1 cellular context compared by ENCODE assay signal in the genomic region with DNA sequence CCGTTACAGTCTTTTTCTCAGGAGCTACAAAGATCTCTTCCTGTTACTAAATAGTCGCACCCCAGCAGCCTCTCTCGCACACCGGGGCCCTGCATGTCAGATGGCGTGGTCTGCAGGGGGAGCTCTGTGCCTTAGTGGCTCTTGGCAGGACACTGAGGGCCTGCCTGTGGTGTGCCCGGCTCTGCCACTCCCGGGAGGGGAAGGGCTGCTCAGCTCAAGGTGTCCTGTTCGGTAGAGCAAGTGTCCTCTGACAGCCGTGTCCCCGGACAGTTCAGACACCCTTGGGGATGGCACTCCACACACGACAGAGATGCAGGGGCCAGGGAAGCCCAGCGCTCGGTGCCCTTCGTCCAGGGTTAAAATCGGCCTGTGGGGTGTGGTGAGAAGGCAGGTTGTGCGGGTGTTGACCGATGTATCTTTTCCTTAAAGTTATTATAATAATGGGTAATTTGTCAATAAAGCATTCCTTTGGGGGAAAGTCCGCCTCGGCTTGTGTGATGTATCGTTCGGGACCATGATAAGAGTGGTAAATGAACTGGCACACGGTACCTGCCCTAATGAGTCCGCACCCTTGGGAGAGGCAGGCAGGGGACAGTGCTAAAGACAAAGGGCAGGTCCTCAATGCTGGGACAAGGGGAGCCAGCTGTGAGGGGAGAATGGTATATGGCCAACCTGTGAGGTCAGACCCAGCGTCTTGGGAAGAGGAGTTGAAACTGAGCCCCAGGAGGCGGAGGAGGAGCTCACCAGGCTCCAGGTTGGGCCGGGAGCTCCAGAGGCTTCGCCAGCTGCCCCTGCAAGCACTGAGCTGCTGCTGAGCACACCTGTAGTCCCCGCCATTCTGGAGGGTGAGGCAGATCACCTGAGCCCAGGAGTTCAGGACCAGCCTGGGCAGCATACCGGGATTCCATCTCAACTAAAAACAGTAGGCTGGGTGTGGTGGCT.
TF ChIP-seq lines count a peak whose summit lies in the region.

No MANE protein-coding gene starts in this region.

TF ChIP-seq in WTC11, 78 proteins besides CTCF, POLR2A, EP300 and RAD21 (continued from another document):
- TF ChIP-seq, protein P1, sequence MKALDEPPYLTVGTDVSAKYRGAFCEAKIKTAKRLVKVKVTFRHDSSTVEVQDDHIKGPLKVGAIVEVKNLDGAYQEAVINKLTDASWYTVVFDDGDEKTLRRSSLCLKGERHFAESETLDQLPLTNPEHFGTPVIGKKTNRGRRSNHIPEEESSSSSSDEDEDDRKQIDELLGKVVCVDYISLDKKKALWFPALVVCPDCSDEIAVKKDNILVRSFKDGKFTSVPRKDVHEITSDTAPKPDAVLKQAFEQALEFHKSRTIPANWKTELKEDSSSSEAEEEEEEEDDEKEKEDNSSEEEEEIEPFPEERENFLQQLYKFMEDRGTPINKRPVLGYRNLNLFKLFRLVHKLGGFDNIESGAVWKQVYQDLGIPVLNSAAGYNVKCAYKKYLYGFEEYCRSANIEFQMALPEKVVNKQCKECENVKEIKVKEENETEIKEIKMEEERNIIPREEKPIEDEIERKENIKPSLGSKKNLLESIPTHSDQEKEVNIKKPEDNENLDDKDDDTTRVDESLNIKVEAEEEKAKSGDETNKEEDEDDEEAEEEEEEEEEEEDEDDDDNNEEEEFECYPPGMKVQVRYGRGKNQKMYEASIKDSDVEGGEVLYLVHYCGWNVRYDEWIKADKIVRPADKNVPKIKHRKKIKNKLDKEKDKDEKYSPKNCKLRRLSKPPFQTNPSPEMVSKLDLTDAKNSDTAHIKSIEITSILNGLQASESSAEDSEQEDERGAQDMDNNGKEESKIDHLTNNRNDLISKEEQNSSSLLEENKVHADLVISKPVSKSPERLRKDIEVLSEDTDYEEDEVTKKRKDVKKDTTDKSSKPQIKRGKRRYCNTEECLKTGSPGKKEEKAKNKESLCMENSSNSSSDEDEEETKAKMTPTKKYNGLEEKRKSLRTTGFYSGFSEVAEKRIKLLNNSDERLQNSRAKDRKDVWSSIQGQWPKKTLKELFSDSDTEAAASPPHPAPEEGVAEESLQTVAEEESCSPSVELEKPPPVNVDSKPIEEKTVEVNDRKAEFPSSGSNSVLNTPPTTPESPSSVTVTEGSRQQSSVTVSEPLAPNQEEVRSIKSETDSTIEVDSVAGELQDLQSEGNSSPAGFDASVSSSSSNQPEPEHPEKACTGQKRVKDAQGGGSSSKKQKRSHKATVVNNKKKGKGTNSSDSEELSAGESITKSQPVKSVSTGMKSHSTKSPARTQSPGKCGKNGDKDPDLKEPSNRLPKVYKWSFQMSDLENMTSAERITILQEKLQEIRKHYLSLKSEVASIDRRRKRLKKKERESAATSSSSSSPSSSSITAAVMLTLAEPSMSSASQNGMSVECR (CRISPR knock-in tag; IDR thresholded peaks at IDR 0.05; ENCODE audit: borderline replicate concordance) = no peak
